ENCODE assay signal across 8 cellular contexts in genomic region chr6:21588812-21589811, GRCh38. TPM values are rescaled to one million over a fixed set of nuclear protein-coding genes. Genes with fewer than 3 reads are reported as not detected.
A peak's percentile ranks its signal among the peaks of the same experiment; 100 is the strongest.
DNase-seq lines count a peak whose midpoint lies in the region; ATAC-seq, FAIRE-seq and TF ChIP-seq lines count a peak whose summit lies in the region.

No MANE protein-coding gene starts in this region.

- peak overlapping the region; percentile 57 for H3K27ac ChIP-seq in SU-DHL-6 (ENCODE audit: low read depth, low read length)
- H3K27ac ChIP-seq in heart right ventricle = peak overlapping the region; percentile 55 to 89 (median 82)
- H3K27ac ChIP-seq in uterus = peak overlapping the region; percentile 88

- intact Hi-C loops in heart right ventricle (cut with DNase I) (loop anchor here in 9 of 10 donors (2.0 to 10.0 kb wide), 13 partner anchors 247 to 1374 kb away; partner anchors contain the start of gene MBOAT1 (in 1 of the 9)), posterior vena cava (cut with DNase I) (loop anchor here (10.0 kb wide), 1 partner anchor 1024 kb away; no protein-coding TSS in a partner anchor), uterus (cut with DNase I; ENCODE audit: low total_unique reads) (loop anchor here (10.0 kb wide), 1 partner anchor 1024 kb away; no protein-coding TSS in a partner anchor)

- peak overlapping the region; percentile 99 for H2AFZ ChIP-seq in SU-DHL-6 (ENCODE audit: low read depth, low read length, severe bottlenecking)

- H3F3A ChIP-seq in SU-DHL-6 (ENCODE audit: insufficient read depth) = peaks cover 10% of the 10 kb centered on the region

- no peaks in the 10 kb centered on the region for H3K9me3 ChIP-seq in SU-DHL-6 (ENCODE audit: insufficient read depth, low read length)
- no peaks in the 10 kb centered on the region for H3K9me3 ChIP-seq in adipocyte (ENCODE audit: control insufficient read depth, low read length)
- H3K9me3 ChIP-seq in heart right ventricle = peaks cover 0 to 3% (median 0%) of the 10 kb centered on the region in 11 donors
- no peaks in the 10 kb centered on the region for H3K9me3 ChIP-seq in uterus

- peak overlapping the region; percentile 69 for H3K9ac ChIP-seq in SU-DHL-6 (ENCODE audit: low read length)
- peak overlapping the region; percentile 95 for H3K9ac ChIP-seq in adipocyte (ENCODE audit: low read length)

- no peaks in the 10 kb centered on the region for H3K79me2 ChIP-seq in SU-DHL-6 (ENCODE audit: insufficient read depth, low read length)

- peak; percentile 28 for ATAC-seq in HG02678 (IDR thresholded peaks at IDR 0.05; ENCODE audit: unreplicated experiment)
- ATAC-seq in heart right ventricle = peak; percentile 62 to 80 (median 71)

- WGBS in heart right ventricle, 2 donors = 1% methylated on average over 42 of the region's 42 CpGs

- no peaks in the 10 kb centered on the region for H3K27me3 ChIP-seq in SU-DHL-6 (ENCODE audit: low read length)
- H3K27me3 ChIP-seq in adipocyte (replicated peaks; ENCODE audit: control insufficient read depth, insufficient read depth, low read length) = no peaks in the 10 kb centered on the region
- H3K27me3 ChIP-seq in heart right ventricle = peaks cover 0 to 8% (median 0%) of the 10 kb centered on the region in 7 donors
- no peaks in the 10 kb centered on the region for H3K27me3 ChIP-seq in uterus

- H3K4me1 ChIP-seq in adipocyte (ENCODE audit: control insufficient read depth, insufficient read depth, low read length) (peaks cover 23% of the 10 kb centered on the region), heart right ventricle (peaks cover 0 to 26% (median 11%) of the 10 kb centered on the region in 9 donors), uterus (no peaks in the 10 kb centered on the region)

- TF ChIP-seq CTCF in SU-DHL-6 (IDR thresholded peaks at IDR 0.05; ENCODE audit: insufficient read depth, low read length, poor library complexity, severe bottlenecking) (peak; percentile 90), heart right ventricle (IDR thresholded peaks at IDR 0.05) (peak; percentile 78 to 97 (median 93)), uterus (IDR thresholded peaks at IDR 0.05) (peak; percentile 85 to 95 (median 89))

- no peaks in the 10 kb centered on the region for H4K20me1 ChIP-seq in SU-DHL-6 (ENCODE audit: low read depth, low read length)

- no peaks in the 10 kb centered on the region for H3K9me2 ChIP-seq in SU-DHL-6 (replicated peaks; ENCODE audit: insufficient read depth, low read length)

- H3K36me3 ChIP-seq in SU-DHL-6 (ENCODE audit: low read length) = no peaks in the 10 kb centered on the region
- no peaks in the 10 kb centered on the region for H3K36me3 ChIP-seq in adipocyte (ENCODE audit: control insufficient read depth, insufficient read depth, low read length, severe bottlenecking)
- H3K36me3 ChIP-seq in heart right ventricle = no peaks in the 10 kb centered on the region
- H3K36me3 ChIP-seq in uterus = no peaks in the 10 kb centered on the region

- peak; percentile 70; the same call in 1 of the 2 replicates for TF ChIP-seq POLR2A in GM12891 (IDR thresholded peaks at IDR 0.05; ENCODE audit: low read depth, low read length)
- TF ChIP-seq POLR2A in uterus (IDR thresholded peaks at IDR 0.05) = peak; percentile 19 to 28

- peak; percentile 72 for FAIRE-seq in GM12891 (lab: Jason Lieb, UNC)

- H3K4me3 ChIP-seq in SU-DHL-6 (ENCODE audit: insufficient read depth, low read length, poor library complexity, severe bottlenecking) = peak overlapping the region; percentile 83
- peak overlapping the region; percentile 97 for H3K4me3 ChIP-seq in adipocyte (ENCODE audit: low read length)
- peak overlapping the region; percentile 53 to 81 (median 72) for H3K4me3 ChIP-seq in heart right ventricle
- H3K4me3 ChIP-seq in uterus = peak overlapping the region; percentile 57 to 71

- H3K4me2 ChIP-seq in SU-DHL-6 (ENCODE audit: low read depth, low read length, poor library complexity, severe bottlenecking) = peak overlapping the region; percentile 100

- peak; percentile 43 for DNase-seq in GM12891 (ENCODE audit: insufficient read length, low spot score)
- peak; percentile 91 for DNase-seq in NCI-H128 (lab: John Stamatoyannopoulos, UW; ENCODE audit: unreplicated experiment)
- peak; percentile 95 for DNase-seq in adipocyte (ENCODE audit: low read depth)
- DNase-seq in heart right ventricle = peak; percentile 87 to 89
- peak; percentile 96 for DNase-seq in posterior vena cava (ENCODE audit: low spot score)
- DNase-seq in uterus = peak; percentile 85 to 89

TF ChIP-seq in GM12891, 5 proteins besides CTCF, POLR2A, EP300 and RAD21:
- no peak for TF ChIP-seq POU2F2 (IDR thresholded peaks at IDR 0.05; ENCODE audit: low read depth, low read length)
- TF ChIP-seq POLR2AphosphoS5 (IDR thresholded peaks at IDR 0.05; ENCODE audit: low read depth, low read length) = no peak
- TF ChIP-seq SPI1 (IDR thresholded peaks at IDR 0.05; ENCODE audit: low read depth, low read length) = no peak
- peak; percentile 93 for TF ChIP-seq TAF1 (IDR thresholded peaks at IDR 0.05; ENCODE audit: low read depth, low read length)
- TF ChIP-seq PAX5 (IDR thresholded peaks at IDR 0.05; ENCODE audit: insufficient read depth, low read length, severe bottlenecking) = peak; percentile 41

RNA-seq across cellular contexts. Expression of gene SOX4, which starts 4.4 kb away (rescaled TPM):
- polyA plus RNA-seq in GM12891 (2012; ENCODE audit: low read depth, missing spikeins) = 19.5 TPM
- total RNA-seq in heart right ventricle (10 to 100 TPM in 3 of 10 donors, 1 to 10 TPM in 7; 3.1 to 19.1 (median 7.7) TPM), posterior vena cava (10 to 100 TPM in 1 of 2 donors, 1 to 10 TPM in 1; 7.4 to 10.3 TPM), uterus (100 to 1,000 TPM in 1 of 4 donors, 10 to 100 TPM in 1, 1 to 10 TPM in 2; 5.9 to 103 (median 18.1) TPM)
- polyA plus RNA-seq in heart right ventricle = 1 to 10 TPM; 2.6 to 3.8 TPM

Comparison
In these comparisons a context has a peak if more than half of its experiments do, and no peak if none do; other contexts are left out.
1. Peak in every context shown above with its lines: DNase-seq, ATAC-seq, H3K4me3 ChIP-seq and H3K27ac ChIP-seq.
2. DNase-seq: peak in every context shown above with its lines; median percentile 96 in posterior vena cava; 95 in adipocyte; 91 in NCI-H128; 88 in heart right ventricle; 87 in uterus; 43 in GM12891.